In the genomic region with DNA sequence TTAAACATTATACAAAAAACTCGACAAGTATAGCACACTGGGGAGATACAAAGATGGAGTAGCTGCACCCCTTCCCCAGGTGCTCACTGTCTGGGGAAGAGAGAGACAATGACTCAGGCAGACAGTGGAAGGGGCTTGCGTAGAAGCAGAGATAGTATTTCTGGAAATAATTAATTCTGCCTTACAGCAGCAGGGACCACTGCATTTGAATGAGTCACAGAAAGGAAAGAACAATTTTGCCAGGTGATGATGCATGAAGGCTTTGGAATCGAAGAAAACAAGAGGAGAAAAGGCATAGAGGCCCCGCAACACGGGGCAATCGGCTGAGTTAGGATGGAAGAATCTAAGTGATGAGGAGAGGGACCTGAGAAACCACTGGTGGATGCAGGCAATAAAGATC, we compare ENCODE assay signal across 22 cellular contexts.
"Had no signal": no experiment of that assay in that cellular context is flagged by ENCODE, and none has a peak within 500 bp of the region (broad histone marks: within the 10 kb centered on the region; RNA-seq: fewer than 3 reads in every experiment).

No MANE protein-coding gene starts in this region.

- H3K4me1 Mint-ChIP-seq: activated B cell treated with CpG ODN at 0.5 μM for 24 hours; activated CD4-positive, alpha-beta T cell treated with anti-CD3 and anti-CD28 coated beads, Interleukin-2, amount 10 ng/mL, durations not matched to agents 24 days and 14 days; activated naive CD8-positive, alpha-beta T cell treated with anti-CD3 and anti-CD28 coated beads for 36 hours; naive thymus-derived CD4-positive, alpha-beta T cell; stimulated activated naive B cell treated with anti-CD40 and anti-IgM and Interleukin-4, amounts not matched to agents 10 μg/mL and 1 μg/mL and 100 μg/mL, for 72 hours had no signal

- H3K79me2 ChIP-seq: parathyroid adenoma had no signal

- H3K4me3 ChIP-seq: gastrocnemius medialis, heart right ventricle, left lung, mucosa of descending colon, thyroid gland had no signal

- H3K36me3 Mint-ChIP-seq: activated naive CD8-positive, alpha-beta T cell treated with anti-CD3 and anti-CD28 coated beads for 36 hours; naive thymus-derived CD4-positive, alpha-beta T cell; stimulated activated naive B cell treated with anti-CD40 and anti-IgM and Interleukin-4, amounts not matched to agents 10 μg/mL and 1 μg/mL and 100 μg/mL, for 72 hours had no signal

- H3K9me3 ChIP-seq: gastrocnemius medialis, heart right ventricle, left lung, mucosa of descending colon, neutrophil, thyroid gland had no signal

- H3K27me3 ChIP-seq: gastrocnemius medialis, heart right ventricle, left lung, neutrophil, thyroid gland had no signal

- H2AFZ ChIP-seq: parathyroid adenoma had no signal

- H3K27ac ChIP-seq: epithelial cell of prostate, gastrocnemius medialis, heart right ventricle, left lung, neutrophil, parathyroid adenoma, thyroid gland had no signal

- H3K36me3 ChIP-seq: gastrocnemius medialis, heart right ventricle, left lung, neutrophil, thyroid gland had no signal

- H3K27ac Mint-ChIP-seq: activated B cell treated with CpG ODN at 0.5 μM for 24 hours; activated CD4-positive, alpha-beta T cell treated with anti-CD3 and anti-CD28 coated beads, Interleukin-2, amount 10 ng/mL, durations not matched to agents 24 days and 14 days; activated naive CD8-positive, alpha-beta T cell treated with anti-CD3 and anti-CD28 coated beads for 36 hours; activated T-cell treated with anti-CD3 and anti-CD28 coated beads, Interleukin-2, amount 50 U/mL, for 72 hours; effector memory CD8-positive, alpha-beta T cell; naive thymus-derived CD4-positive, alpha-beta T cell; stimulated activated naive B cell treated with anti-CD40 and anti-IgM and Interleukin-4, amounts not matched to agents 10 μg/mL and 1 μg/mL and 100 μg/mL, for 72 hours had no signal

- H3K9ac ChIP-seq: parathyroid adenoma had no signal

- H3K4me1 ChIP-seq: gastrocnemius medialis, heart right ventricle, left lung, parathyroid adenoma, thyroid gland had no signal

- H3K4me3 Mint-ChIP-seq: activated B cell treated with CpG ODN at 0.5 μM for 24 hours; activated CD4-positive, alpha-beta T cell treated with anti-CD3 and anti-CD28 coated beads, Interleukin-2, amount 10 ng/mL, durations not matched to agents 24 days and 14 days; activated naive CD8-positive, alpha-beta T cell treated with anti-CD3 and anti-CD28 coated beads for 36 hours; activated T-cell treated with anti-CD3 and anti-CD28 coated beads, Interleukin-2, amount 50 U/mL, for 72 hours; effector memory CD8-positive, alpha-beta T cell; naive thymus-derived CD4-positive, alpha-beta T cell; stimulated activated naive B cell treated with anti-CD40 and anti-IgM and Interleukin-4, amounts not matched to agents 10 μg/mL and 1 μg/mL and 100 μg/mL, for 72 hours had no signal

- DNase-seq: activated B cell treated with CpG ODN at 0.5 μM for 24 hours; activated CD4-positive, alpha-beta T cell treated with anti-CD3 and anti-CD28 coated beads, Interleukin-2, amount 10 ng/mL, durations not matched to agents 24 days and 14 days; activated CD8-positive, alpha-beta memory T cell treated with anti-CD3 and anti-CD28 coated beads, Interleukin-2, amount 50 U/mL, for 48 hours; activated gamma-delta T cell; activated naive CD8-positive, alpha-beta T cell treated with anti-CD3 and anti-CD28 coated beads for 36 hours; activated T-cell treated with anti-CD3 and anti-CD28 coated beads, Interleukin-2, amount 50 U/mL, for 72 hours; amygdala; dermis blood vessel endothelial cell; effector memory CD8-positive, alpha-beta T cell; gastrocnemius medialis; heart right ventricle; left lung; mammary epithelial cell; mucosa of descending colon; naive thymus-derived CD4-positive, alpha-beta T cell; stimulated activated CD4-positive, alpha-beta T cell treated with anti-CD3 and anti-CD28 coated beads, Interleukin-2, amount 100 ng/mL, for 48 hours; stimulated activated naive B cell treated with anti-CD40 and anti-IgM and Interleukin-4, amounts not matched to agents 10 μg/mL and 1 μg/mL and 100 μg/mL, for 72 hours; T-helper 2 cell; thyroid gland had no signal

- H3K9me3 Mint-ChIP-seq: activated B cell treated with CpG ODN at 0.5 μM for 24 hours; activated CD4-positive, alpha-beta T cell treated with anti-CD3 and anti-CD28 coated beads, Interleukin-2, amount 10 ng/mL, durations not matched to agents 24 days and 14 days; activated naive CD8-positive, alpha-beta T cell treated with anti-CD3 and anti-CD28 coated beads for 36 hours; activated T-cell treated with anti-CD3 and anti-CD28 coated beads, Interleukin-2, amount 50 U/mL, for 72 hours; effector memory CD8-positive, alpha-beta T cell; stimulated activated naive B cell treated with anti-CD40 and anti-IgM and Interleukin-4, amounts not matched to agents 10 μg/mL and 1 μg/mL and 100 μg/mL, for 72 hours had no signal

- H3K27me3 Mint-ChIP-seq: activated B cell treated with CpG ODN at 0.5 μM for 24 hours; activated CD4-positive, alpha-beta T cell treated with anti-CD3 and anti-CD28 coated beads, Interleukin-2, amount 10 ng/mL, durations not matched to agents 24 days and 14 days; activated naive CD8-positive, alpha-beta T cell treated with anti-CD3 and anti-CD28 coated beads for 36 hours; effector memory CD8-positive, alpha-beta T cell; stimulated activated naive B cell treated with anti-CD40 and anti-IgM and Interleukin-4, amounts not matched to agents 10 μg/mL and 1 μg/mL and 100 μg/mL, for 72 hours had no signal
